In the genomic region with DNA sequence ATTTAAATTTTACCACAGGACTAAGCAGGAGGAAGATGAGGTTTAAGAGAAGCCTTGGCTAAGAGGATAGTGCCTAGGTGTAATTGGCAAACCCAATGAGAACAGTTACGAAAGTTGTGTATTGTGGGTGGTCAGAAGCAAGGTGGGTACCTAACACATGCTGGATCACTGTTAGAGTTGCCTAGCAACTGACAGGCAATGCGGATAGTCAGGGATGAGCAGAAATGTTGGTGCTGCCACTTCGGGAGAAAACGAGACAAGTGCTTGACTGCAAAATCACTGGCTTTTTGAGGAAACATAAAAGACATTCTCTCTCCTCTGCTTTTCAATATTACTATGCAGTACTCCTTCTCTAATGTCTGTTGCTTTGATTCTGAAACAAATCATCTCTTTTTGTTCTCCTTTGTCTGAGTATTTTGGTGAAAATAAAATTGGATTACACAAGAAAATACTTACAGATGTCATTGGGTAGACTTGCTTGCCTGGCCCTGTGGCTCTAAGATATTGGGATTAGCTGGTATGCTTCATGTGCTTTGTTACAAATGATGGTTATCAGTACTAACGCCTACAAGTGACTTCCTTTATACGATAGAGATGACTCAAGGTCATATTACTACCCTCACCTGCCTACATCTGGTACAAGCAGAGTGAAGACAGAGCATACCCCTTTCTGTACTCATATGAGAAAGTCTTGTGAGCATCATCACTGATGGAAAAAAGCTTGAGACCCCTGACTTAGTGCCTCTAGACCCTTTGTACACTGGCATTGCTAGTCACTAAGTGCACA, we compare ENCODE assay signal across 20 cellular contexts. TPM values are rescaled to one million over a fixed set of nuclear protein-coding genes. Genes with fewer than 3 reads are reported as not detected.
DNase-seq lines count a peak whose midpoint lies in the region; ATAC-seq and TF ChIP-seq lines count a peak whose summit lies in the region.
"Had no signal": no experiment of that assay in that cellular context is flagged by ENCODE, and none has a peak within 500 bp of the region (broad histone marks: within the 10 kb centered on the region; RNA-seq: fewer than 3 reads in every experiment).

No MANE protein-coding gene starts in this region.

- peaks cover 48% of the 10 kb centered on the region for H3K36me3 Mint-ChIP-seq in activated CD8-positive, alpha-beta memory T cell treated with anti-CD3 and anti-CD28 coated beads, Interleukin-2, amount 10 ng/mL, durations not matched to agents 7 days and 5 days
- H3K36me3 Mint-ChIP-seq in CD4-positive, CD25-positive, alpha-beta regulatory T cell: peaks cover 43% of the 10 kb centered on the region
- peaks cover 27% of the 10 kb centered on the region for H3K36me3 Mint-ChIP-seq in central memory CD8-positive, alpha-beta T cell (ENCODE audit: insufficient read depth)

- no peak overlapping the region for H3K27ac ChIP-seq in CD4-positive, CD25-positive, alpha-beta regulatory T cell (ENCODE audit: insufficient read depth, low read length, poor library complexity, severe bottlenecking)
- H3K27ac ChIP-seq in left lung: no peak overlapping the region
- H3K27ac ChIP-seq: C4-2B had no signal

- DNase-seq in activated CD8-positive, alpha-beta memory T cell treated with anti-CD3 and anti-CD28 coated beads, Interleukin-2, amount 10 ng/mL, durations not matched to agents 7 days and 5 days: no peak
- DNase-seq in activated CD8-positive, alpha-beta memory T cell treated with anti-CD3 and anti-CD28 coated beads, Interleukin-2, amount 50 U/mL, for 48 hours: no peak
- peak in 1 of 3 donors; percentile 43 for DNase-seq in CD4-positive, CD25-positive, alpha-beta regulatory T cell
- no peak for DNase-seq in central memory CD8-positive, alpha-beta T cell (ENCODE audit: low spot score in 2 of 2)
- no peak for DNase-seq in glomerular visceral epithelial cell (ENCODE audit: extremely low spot score)
- DNase-seq in left lung: no peak
- DNase-seq: ACHN, COR-L47, DMS 273 treated with DMSO at 0.1 percent for 48 hours, DND-41, GOT3, NCI-H1105, NCI-H2081, SHP77 had no signal

- no peaks in the 10 kb centered on the region for H3K27me3 ChIP-seq in CD4-positive, CD25-positive, alpha-beta regulatory T cell (ENCODE audit: control insufficient read depth, insufficient read depth, low read length)
- no peaks in the 10 kb centered on the region for H3K27me3 ChIP-seq in left lung

- peaks cover 47% of the 10 kb centered on the region for H3K36me3 ChIP-seq in CD4-positive, CD25-positive, alpha-beta regulatory T cell (ENCODE audit: control insufficient read depth, insufficient read depth, low read length)
- H3K36me3 ChIP-seq in left lung: peaks cover 0 to 27% of the 10 kb centered on the region in 2 donors

- no peaks in the 10 kb centered on the region for H3K9me3 Mint-ChIP-seq in activated CD8-positive, alpha-beta memory T cell treated with anti-CD3 and anti-CD28 coated beads, Interleukin-2, amount 10 ng/mL, durations not matched to agents 7 days and 5 days (ENCODE audit: low read depth)
- H3K9me3 Mint-ChIP-seq in CD4-positive, CD25-positive, alpha-beta regulatory T cell: no peaks in the 10 kb centered on the region
- no peaks in the 10 kb centered on the region for H3K9me3 Mint-ChIP-seq in central memory CD8-positive, alpha-beta T cell

- intact Hi-C loops in left lung (cut with DNase I): no loop called here

- no peaks in the 10 kb centered on the region for H3K27me3 Mint-ChIP-seq in activated CD8-positive, alpha-beta memory T cell treated with anti-CD3 and anti-CD28 coated beads, Interleukin-2, amount 10 ng/mL, durations not matched to agents 7 days and 5 days
- no peaks in the 10 kb centered on the region for H3K27me3 Mint-ChIP-seq in CD4-positive, CD25-positive, alpha-beta regulatory T cell
- no peaks in the 10 kb centered on the region for H3K27me3 Mint-ChIP-seq in central memory CD8-positive, alpha-beta T cell

- ATAC-seq in activated CD8-positive, alpha-beta memory T cell treated with anti-CD3 and anti-CD28 coated beads, Interleukin-2, amount 10 ng/mL, durations not matched to agents 7 days and 5 days: peak; percentile 51
- ATAC-seq in CD4-positive, CD25-positive, alpha-beta regulatory T cell (ENCODE audit: low read depth in 2 of 2): peak; percentile 69 to 83
- ATAC-seq in HG02852 (IDR thresholded peaks at IDR 0.05; ENCODE audit: unreplicated experiment) (peak; percentile 50), left lung (no peak)
- ATAC-seq in central memory CD8-positive, alpha-beta T cell (replicated peaks; ENCODE audit: extremely low read depth, poor library complexity, severe bottlenecking): no peak
- ATAC-seq: HCT116 had no signal

- H3K4me1 Mint-ChIP-seq in activated CD8-positive, alpha-beta memory T cell treated with anti-CD3 and anti-CD28 coated beads, Interleukin-2, amount 10 ng/mL, durations not matched to agents 7 days and 5 days: peaks cover 18% of the 10 kb centered on the region
- H3K4me1 Mint-ChIP-seq in CD4-positive, CD25-positive, alpha-beta regulatory T cell: peaks cover 7 to 24% (median 13%) of the 10 kb centered on the region in 4 donors
- H3K4me1 Mint-ChIP-seq in central memory CD8-positive, alpha-beta T cell: no peaks in the 10 kb centered on the region

- no peak overlapping the region for H3K27ac Mint-ChIP-seq in activated CD8-positive, alpha-beta memory T cell treated with anti-CD3 and anti-CD28 coated beads, Interleukin-2, amount 10 ng/mL, durations not matched to agents 7 days and 5 days
- peak overlapping the region in 2 of 3 donors; percentile 19 to 64 for H3K27ac Mint-ChIP-seq in CD4-positive, CD25-positive, alpha-beta regulatory T cell
- peak overlapping the region; percentile 30 for H3K27ac Mint-ChIP-seq in central memory CD8-positive, alpha-beta T cell (ENCODE audit: low read depth)

- no peaks in the 10 kb centered on the region for H3K9me3 ChIP-seq in CD4-positive, CD25-positive, alpha-beta regulatory T cell (ENCODE audit: control insufficient read depth in 2 of 2, low read length in 2 of 2)
- no peaks in the 10 kb centered on the region for H3K9me3 ChIP-seq in left lung

- no peak for TF ChIP-seq CTCF in left lung (IDR thresholded peaks at IDR 0.05)

- H3K4me1 ChIP-seq in CD4-positive, CD25-positive, alpha-beta regulatory T cell (ENCODE audit: control insufficient read depth, insufficient read depth, low read length, poor library complexity, severe bottlenecking): peaks cover 2% of the 10 kb centered on the region
- H3K4me1 ChIP-seq in left lung: no peaks in the 10 kb centered on the region

- no peak overlapping the region for H3K4me3 ChIP-seq in CD4-positive, CD25-positive, alpha-beta regulatory T cell (ENCODE audit: low read depth, low read length)
- H3K4me3 ChIP-seq in left lung: no peak overlapping the region

- H3K4me3 Mint-ChIP-seq in activated CD8-positive, alpha-beta memory T cell treated with anti-CD3 and anti-CD28 coated beads, Interleukin-2, amount 10 ng/mL, durations not matched to agents 7 days and 5 days: no peak overlapping the region
- H3K4me3 Mint-ChIP-seq in CD4-positive, CD25-positive, alpha-beta regulatory T cell: no peak overlapping the region
- no peak overlapping the region for H3K4me3 Mint-ChIP-seq in central memory CD8-positive, alpha-beta T cell

- CTCF ChIA-PET in activated CD8-positive, alpha-beta memory T cell treated with anti-CD3 and anti-CD28 coated beads, Interleukin-2, amount 10 ng/mL, durations not matched to agents 7 days and 5 days (lab: Charles Lee): interaction anchor here (2.6 kb wide), 1 partner anchor 30 kb away, joined by 11 read pairs; no protein-coding TSS in a partner anchor

RNA-seq across cellular contexts. Expression of a gene that starts 48.0 kb away (rescaled TPM):
- total RNA-seq in activated CD8-positive, alpha-beta memory T cell treated with anti-CD3 and anti-CD28 coated beads, Interleukin-2, amount 10 ng/mL, durations not matched to agents 7 days and 5 days: 10 to 100 TPM; 83.8 to 90.3 TPM
- 59.4 TPM for total RNA-seq in CD4-positive, CD25-positive, alpha-beta regulatory T cell
- 10 to 100 TPM; 36.3 to 45.0 (median 43.6) TPM for polyA plus RNA-seq in CD4-positive, CD25-positive, alpha-beta regulatory T cell
- total RNA-seq in left lung: 1 to 10 TPM; 8.8 to 9.1 TPM

RNA-seq across cellular contexts. Expression of a gene that starts 49.2 kb away (rescaled TPM):
- total RNA-seq in activated CD8-positive, alpha-beta memory T cell treated with anti-CD3 and anti-CD28 coated beads, Interleukin-2, amount 10 ng/mL, durations not matched to agents 7 days and 5 days: 10 to 100 TPM; 11.3 to 12.4 TPM
- total RNA-seq in CD4-positive, CD25-positive, alpha-beta regulatory T cell: 0.84 TPM
- polyA plus RNA-seq in CD4-positive, CD25-positive, alpha-beta regulatory T cell: 1 to 10 TPM; 1.3 to 2.9 (median 1.8) TPM
- 1 to 10 TPM; 5.3 to 5.4 TPM for total RNA-seq in left lung

RNA-seq across cellular contexts. Expression of a gene that starts 58.1 kb away (rescaled TPM):
- under 1 TPM; 0.21 to 0.23 TPM for total RNA-seq in activated CD8-positive, alpha-beta memory T cell treated with anti-CD3 and anti-CD28 coated beads, Interleukin-2, amount 10 ng/mL, durations not matched to agents 7 days and 5 days
- 0.20 TPM for total RNA-seq in CD4-positive, CD25-positive, alpha-beta regulatory T cell
- polyA plus RNA-seq in CD4-positive, CD25-positive, alpha-beta regulatory T cell: not detected
- 1 to 10 TPM in 1 of 2 donors, under 1 TPM in 1; 0.32 to 2.8 TPM for total RNA-seq in left lung
- total RNA-seq: G401, NCI-H460, OCI-LY7 had no signal

Comparison
In these comparisons a context has a peak if more than half of its experiments do, and no peak if none do; other contexts are left out.
1. ATAC-seq: peak in activated CD8-positive, alpha-beta memory T cell treated with anti-CD3 and anti-CD28 coated beads, Interleukin-2, amount 10 ng/mL, durations not matched to agents 7 days and 5 days (single experiment), CD4-positive, CD25-positive, alpha-beta regulatory T cell (2 of 2) and HG02852 (single experiment); none in central memory CD8-positive, alpha-beta T cell (single experiment) and left lung (single experiment).